Comparison of ENCODE assay signal across 1 cellular context in the genomic region with DNA sequence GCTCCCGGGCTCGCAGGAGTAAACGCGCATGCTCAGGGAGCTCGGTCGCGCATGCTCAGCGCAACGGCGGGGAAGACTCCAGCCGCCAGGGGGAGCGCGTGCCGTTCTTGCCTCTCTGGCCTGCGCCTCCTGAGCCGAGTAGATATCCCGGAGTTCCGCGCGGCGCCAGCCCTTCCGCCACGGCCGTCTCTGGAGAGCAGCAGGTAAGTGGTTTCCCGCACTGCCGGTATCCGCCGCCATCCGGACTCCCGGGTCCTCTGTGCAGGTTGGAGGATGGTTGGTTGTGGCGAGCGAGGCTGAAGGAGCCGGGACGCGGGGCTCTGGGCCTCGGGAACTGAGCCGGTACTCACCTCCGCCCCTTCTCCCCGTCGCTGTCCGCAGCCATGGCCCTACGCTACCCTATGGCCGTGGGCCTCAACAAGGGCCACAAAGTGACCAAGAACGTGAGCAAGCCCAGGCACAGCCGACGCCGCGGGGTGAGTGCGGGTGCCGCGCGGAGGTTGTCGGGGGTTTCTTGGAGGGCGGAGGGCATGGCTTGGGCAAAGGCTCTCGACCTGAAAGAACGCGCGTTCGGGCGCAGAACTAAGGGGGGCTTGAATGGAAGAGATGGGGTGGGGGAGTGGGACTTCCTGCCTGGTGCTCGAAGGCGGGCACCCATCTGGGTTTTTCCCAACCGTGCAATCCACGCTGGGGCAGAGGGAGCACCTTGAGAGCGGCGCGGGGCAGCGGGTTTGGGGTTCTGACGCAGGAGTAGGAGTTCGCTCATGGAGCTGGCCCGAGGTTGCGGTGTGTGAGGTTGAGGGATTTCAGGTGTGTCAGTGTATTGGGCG.
TF ChIP-seq lines count a peak whose summit lies in the region.

A gene (plus strand): TSS at position 171 of the 830 bp plus-strand sequence. CDS start 213 bp downstream, at position 384.

TF ChIP-seq in HepG2, 621 proteins besides CTCF, POLR2A, EP300 and RAD21 (continued from another document and continues in another):
- TF ChIP-seq, protein P1, sequence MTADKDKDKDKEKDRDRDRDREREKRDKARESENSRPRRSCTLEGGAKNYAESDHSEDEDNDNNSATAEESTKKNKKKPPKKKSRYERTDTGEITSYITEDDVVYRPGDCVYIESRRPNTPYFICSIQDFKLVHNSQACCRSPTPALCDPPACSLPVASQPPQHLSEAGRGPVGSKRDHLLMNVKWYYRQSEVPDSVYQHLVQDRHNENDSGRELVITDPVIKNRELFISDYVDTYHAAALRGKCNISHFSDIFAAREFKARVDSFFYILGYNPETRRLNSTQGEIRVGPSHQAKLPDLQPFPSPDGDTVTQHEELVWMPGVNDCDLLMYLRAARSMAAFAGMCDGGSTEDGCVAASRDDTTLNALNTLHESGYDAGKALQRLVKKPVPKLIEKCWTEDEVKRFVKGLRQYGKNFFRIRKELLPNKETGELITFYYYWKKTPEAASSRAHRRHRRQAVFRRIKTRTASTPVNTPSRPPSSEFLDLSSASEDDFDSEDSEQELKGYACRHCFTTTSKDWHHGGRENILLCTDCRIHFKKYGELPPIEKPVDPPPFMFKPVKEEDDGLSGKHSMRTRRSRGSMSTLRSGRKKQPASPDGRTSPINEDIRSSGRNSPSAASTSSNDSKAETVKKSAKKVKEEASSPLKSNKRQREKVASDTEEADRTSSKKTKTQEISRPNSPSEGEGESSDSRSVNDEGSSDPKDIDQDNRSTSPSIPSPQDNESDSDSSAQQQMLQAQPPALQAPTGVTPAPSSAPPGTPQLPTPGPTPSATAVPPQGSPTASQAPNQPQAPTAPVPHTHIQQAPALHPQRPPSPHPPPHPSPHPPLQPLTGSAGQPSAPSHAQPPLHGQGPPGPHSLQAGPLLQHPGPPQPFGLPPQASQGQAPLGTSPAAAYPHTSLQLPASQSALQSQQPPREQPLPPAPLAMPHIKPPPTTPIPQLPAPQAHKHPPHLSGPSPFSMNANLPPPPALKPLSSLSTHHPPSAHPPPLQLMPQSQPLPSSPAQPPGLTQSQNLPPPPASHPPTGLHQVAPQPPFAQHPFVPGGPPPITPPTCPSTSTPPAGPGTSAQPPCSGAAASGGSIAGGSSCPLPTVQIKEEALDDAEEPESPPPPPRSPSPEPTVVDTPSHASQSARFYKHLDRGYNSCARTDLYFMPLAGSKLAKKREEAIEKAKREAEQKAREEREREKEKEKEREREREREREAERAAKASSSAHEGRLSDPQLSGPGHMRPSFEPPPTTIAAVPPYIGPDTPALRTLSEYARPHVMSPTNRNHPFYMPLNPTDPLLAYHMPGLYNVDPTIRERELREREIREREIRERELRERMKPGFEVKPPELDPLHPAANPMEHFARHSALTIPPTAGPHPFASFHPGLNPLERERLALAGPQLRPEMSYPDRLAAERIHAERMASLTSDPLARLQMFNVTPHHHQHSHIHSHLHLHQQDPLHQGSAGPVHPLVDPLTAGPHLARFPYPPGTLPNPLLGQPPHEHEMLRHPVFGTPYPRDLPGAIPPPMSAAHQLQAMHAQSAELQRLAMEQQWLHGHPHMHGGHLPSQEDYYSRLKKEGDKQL (CRISPR knock-in tag; IDR thresholded peaks at IDR 0.05; ENCODE audit: low read depth) = no peak
- TF ChIP-seq, protein P2, sequence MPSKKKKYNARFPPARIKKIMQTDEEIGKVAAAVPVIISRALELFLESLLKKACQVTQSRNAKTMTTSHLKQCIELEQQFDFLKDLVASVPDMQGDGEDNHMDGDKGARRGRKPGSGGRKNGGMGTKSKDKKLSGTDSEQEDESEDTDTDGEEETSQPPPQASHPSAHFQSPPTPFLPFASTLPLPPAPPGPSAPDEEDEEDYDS (CRISPR knock-in tag; IDR thresholded peaks at IDR 0.05) = peak; percentile 93
- TF ChIP-seq ZNF879 (CRISPR knock-in tag; IDR thresholded peaks at IDR 0.05) (peak; percentile 34; the same call in 1 of the 2 replicates), ZBTB1 (CRISPR knock-in tag; IDR thresholded peaks at IDR 0.05; ENCODE audit: borderline replicate concordance) (no peak), YY1 (IDR thresholded peaks at IDR 0.05; ENCODE audit: insufficient read depth, insufficient replicate concordance, low read depth, low read length) (peak; percentile 77), ZBTB38 (CRISPR knock-in tag; IDR thresholded peaks at IDR 0.05) (peak; percentile 89; the same call in 1 of the 2 replicates), NAIF1 (CRISPR knock-in tag; IDR thresholded peaks at IDR 0.05; ENCODE audit: borderline replicate concordance) (no peak), HNF4G (IDR thresholded peaks at IDR 0.05; ENCODE audit: borderline replicate concordance, low read depth, low read length) (no peak), HNF4G (CRISPR knock-in tag; IDR thresholded peaks at IDR 0.05; ENCODE audit: borderline replicate concordance, low read depth) (peak; percentile 64; the same call in 1 of the 2 replicates), SATB2 (CRISPR knock-in tag; IDR thresholded peaks at IDR 0.05) (peak; percentile 57; the same call in 1 of the 2 replicates), NFE2L2 (IDR thresholded peaks at IDR 0.05; ENCODE audit: low read length) (no peak), GFI1 (CRISPR knock-in tag; IDR thresholded peaks at IDR 0.05; ENCODE audit: borderline replicate concordance) (no peak; the same call in 1 of the 2 replicates), ISX (CRISPR knock-in tag; conservative IDR thresholded peaks at IDR 0.05) (0 out of 2 replicates have a peak, but pooled peaks have one; percentile 32), ZNF326 (CRISPR knock-in tag; IDR thresholded peaks at IDR 0.05; ENCODE audit: borderline replicate concordance) (no peak), ZNF430 (CRISPR knock-in tag; IDR thresholded peaks at IDR 0.05) (peak; percentile 77; the same call in 1 of the 2 replicates), EEA1 (CRISPR knock-in tag; IDR thresholded peaks at IDR 0.05; ENCODE audit: borderline replicate concordance) (peak; percentile 83; the same call in 1 of the 2 replicates), MED13 (CRISPR knock-in tag; IDR thresholded peaks at IDR 0.05) (peak; percentile 49; the same call in 1 of the 2 replicates), MZF1 (CRISPR knock-in tag; IDR thresholded peaks at IDR 0.05; ENCODE audit: borderline replicate concordance) (no peak), RFXAP (CRISPR knock-in tag; IDR thresholded peaks at IDR 0.05; ENCODE audit: borderline replicate concordance) (peak; percentile 84), ZBTB7A (CRISPR knock-in tag; IDR thresholded peaks at IDR 0.05) (no peak; the same call in 1 of the 2 replicates), DMAP1 (CRISPR knock-in tag; IDR thresholded peaks at IDR 0.05) (peak; percentile 93), HCFC1 (IDR thresholded peaks at IDR 0.05; ENCODE audit: low read depth, low read length) (peak; percentile 56; the same call in 1 of the 2 replicates), HNRNPL (IDR thresholded peaks at IDR 0.05; ENCODE audit: low read depth, low read length) (peak; percentile 67), HNRNPK (IDR thresholded peaks at IDR 0.05; ENCODE audit: low read depth, low read length, poor library complexity, severe bottlenecking) (no peak), NKX3-1 (CRISPR knock-in tag; IDR thresholded peaks at IDR 0.05) (peak; percentile 81; the same call in 1 of the 2 replicates), SNRNP70 (IDR thresholded peaks at IDR 0.05; ENCODE audit: low read depth, low read length) (no peak), MTA1 (CRISPR knock-in tag; IDR thresholded peaks at IDR 0.05; ENCODE audit: borderline replicate concordance) (no peak; the same call in 1 of the 2 replicates), ZNF644 (CRISPR knock-in tag; IDR thresholded peaks at IDR 0.05; ENCODE audit: low read depth) (no peak), ZFP62 (CRISPR knock-in tag; IDR thresholded peaks at IDR 0.05) (no peak), STAG1 (CRISPR knock-in tag; IDR thresholded peaks at IDR 0.05) (peak; percentile 50), ZNF557 (CRISPR knock-in tag; IDR thresholded peaks at IDR 0.05) (no peak), ZMYM2 (CRISPR knock-in tag; IDR thresholded peaks at IDR 0.05) (no peak), ZNF451 (CRISPR knock-in tag; IDR thresholded peaks at IDR 0.05) (peak; percentile 80), ZNF589 (CRISPR knock-in tag; conservative IDR thresholded peaks at IDR 0.05) (peak; percentile 84; the same call in 1 of the 2 replicates), SPEN (CRISPR knock-in tag; IDR thresholded peaks at IDR 0.05; ENCODE audit: low read depth) (peak; percentile 99), RBM39 (IDR thresholded peaks at IDR 0.05; ENCODE audit: low read depth, low read length, poor library complexity, severe bottlenecking) (peak; percentile 98), CC2D1A (CRISPR knock-in tag; IDR thresholded peaks at IDR 0.05) (peak; percentile 94), ZNF235 (CRISPR knock-in tag; IDR thresholded peaks at IDR 0.05; ENCODE audit: borderline replicate concordance) (no peak), MEIS2 (CRISPR knock-in tag; IDR thresholded peaks at IDR 0.05) (peak; percentile 90), ZNF7 (CRISPR knock-in tag; IDR thresholded peaks at IDR 0.05) (no peak)
- TF ChIP-seq, protein P3, sequence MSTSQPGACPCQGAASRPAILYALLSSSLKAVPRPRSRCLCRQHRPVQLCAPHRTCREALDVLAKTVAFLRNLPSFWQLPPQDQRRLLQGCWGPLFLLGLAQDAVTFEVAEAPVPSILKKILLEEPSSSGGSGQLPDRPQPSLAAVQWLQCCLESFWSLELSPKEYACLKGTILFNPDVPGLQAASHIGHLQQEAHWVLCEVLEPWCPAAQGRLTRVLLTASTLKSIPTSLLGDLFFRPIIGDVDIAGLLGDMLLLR (CRISPR knock-in tag; IDR thresholded peaks at IDR 0.05) = no peak; the same call in 1 of the 2 replicates
- TF ChIP-seq, protein P4, sequence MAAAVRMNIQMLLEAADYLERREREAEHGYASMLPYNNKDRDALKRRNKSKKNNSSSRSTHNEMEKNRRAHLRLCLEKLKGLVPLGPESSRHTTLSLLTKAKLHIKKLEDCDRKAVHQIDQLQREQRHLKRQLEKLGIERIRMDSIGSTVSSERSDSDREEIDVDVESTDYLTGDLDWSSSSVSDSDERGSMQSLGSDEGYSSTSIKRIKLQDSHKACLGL (CRISPR knock-in tag; IDR thresholded peaks at IDR 0.05) = peak; percentile 85
- TF ChIP-seq, protein P5, sequence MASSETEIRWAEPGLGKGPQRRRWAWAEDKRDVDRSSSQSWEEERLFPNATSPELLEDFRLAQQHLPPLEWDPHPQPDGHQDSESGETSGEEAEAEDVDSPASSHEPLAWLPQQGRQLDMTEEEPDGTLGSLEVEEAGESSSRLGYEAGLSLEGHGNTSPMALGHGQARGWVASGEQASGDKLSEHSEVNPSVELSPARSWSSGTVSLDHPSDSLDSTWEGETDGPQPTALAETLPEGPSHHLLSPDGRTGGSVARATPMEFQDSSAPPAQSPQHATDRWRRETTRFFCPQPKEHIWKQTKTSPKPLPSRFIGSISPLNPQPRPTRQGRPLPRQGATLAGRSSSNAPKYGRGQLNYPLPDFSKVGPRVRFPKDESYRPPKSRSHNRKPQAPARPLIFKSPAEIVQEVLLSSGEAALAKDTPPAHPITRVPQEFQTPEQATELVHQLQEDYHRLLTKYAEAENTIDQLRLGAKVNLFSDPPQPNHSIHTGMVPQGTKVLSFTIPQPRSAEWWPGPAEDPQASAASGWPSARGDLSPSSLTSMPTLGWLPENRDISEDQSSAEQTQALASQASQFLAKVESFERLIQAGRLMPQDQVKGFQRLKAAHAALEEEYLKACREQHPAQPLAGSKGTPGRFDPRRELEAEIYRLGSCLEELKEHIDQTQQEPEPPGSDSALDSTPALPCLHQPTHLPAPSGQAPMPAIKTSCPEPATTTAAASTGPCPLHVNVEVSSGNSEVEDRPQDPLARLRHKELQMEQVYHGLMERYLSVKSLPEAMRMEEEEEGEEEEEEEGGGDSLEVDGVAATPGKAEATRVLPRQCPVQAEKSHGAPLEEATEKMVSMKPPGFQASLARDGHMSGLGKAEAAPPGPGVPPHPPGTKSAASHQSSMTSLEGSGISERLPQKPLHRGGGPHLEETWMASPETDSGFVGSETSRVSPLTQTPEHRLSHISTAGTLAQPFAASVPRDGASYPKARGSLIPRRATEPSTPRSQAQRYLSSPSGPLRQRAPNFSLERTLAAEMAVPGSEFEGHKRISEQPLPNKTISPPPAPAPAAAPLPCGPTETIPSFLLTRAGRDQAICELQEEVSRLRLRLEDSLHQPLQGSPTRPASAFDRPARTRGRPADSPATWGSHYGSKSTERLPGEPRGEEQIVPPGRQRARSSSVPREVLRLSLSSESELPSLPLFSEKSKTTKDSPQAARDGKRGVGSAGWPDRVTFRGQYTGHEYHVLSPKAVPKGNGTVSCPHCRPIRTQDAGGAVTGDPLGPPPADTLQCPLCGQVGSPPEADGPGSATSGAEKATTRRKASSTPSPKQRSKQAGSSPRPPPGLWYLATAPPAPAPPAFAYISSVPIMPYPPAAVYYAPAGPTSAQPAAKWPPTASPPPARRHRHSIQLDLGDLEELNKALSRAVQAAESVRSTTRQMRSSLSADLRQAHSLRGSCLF (CRISPR knock-in tag; IDR thresholded peaks at IDR 0.05; ENCODE audit: borderline replicate concordance) = peak; percentile 77; the same call in 1 of the 2 replicates
- TF ChIP-seq, protein P6, sequence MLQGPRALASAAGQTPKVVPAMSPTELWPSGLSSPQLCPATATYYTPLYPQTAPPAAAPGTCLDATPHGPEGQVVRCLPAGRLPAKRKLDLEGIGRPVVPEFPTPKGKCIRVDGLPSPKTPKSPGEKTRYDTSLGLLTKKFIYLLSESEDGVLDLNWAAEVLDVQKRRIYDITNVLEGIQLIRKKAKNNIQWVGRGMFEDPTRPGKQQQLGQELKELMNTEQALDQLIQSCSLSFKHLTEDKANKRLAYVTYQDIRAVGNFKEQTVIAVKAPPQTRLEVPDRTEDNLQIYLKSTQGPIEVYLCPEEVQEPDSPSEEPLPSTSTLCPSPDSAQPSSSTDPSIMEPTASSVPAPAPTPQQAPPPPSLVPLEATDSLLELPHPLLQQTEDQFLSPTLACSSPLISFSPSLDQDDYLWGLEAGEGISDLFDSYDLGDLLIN (CRISPR knock-in tag; IDR thresholded peaks at IDR 0.05; ENCODE audit: borderline replicate concordance) = peak; percentile 68; the same call in 1 of the 2 replicates
- TF ChIP-seq, protein P7, sequence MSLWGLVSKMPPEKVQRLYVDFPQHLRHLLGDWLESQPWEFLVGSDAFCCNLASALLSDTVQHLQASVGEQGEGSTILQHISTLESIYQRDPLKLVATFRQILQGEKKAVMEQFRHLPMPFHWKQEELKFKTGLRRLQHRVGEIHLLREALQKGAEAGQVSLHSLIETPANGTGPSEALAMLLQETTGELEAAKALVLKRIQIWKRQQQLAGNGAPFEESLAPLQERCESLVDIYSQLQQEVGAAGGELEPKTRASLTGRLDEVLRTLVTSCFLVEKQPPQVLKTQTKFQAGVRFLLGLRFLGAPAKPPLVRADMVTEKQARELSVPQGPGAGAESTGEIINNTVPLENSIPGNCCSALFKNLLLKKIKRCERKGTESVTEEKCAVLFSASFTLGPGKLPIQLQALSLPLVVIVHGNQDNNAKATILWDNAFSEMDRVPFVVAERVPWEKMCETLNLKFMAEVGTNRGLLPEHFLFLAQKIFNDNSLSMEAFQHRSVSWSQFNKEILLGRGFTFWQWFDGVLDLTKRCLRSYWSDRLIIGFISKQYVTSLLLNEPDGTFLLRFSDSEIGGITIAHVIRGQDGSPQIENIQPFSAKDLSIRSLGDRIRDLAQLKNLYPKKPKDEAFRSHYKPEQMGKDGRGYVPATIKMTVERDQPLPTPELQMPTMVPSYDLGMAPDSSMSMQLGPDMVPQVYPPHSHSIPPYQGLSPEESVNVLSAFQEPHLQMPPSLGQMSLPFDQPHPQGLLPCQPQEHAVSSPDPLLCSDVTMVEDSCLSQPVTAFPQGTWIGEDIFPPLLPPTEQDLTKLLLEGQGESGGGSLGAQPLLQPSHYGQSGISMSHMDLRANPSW (CRISPR knock-in tag; IDR thresholded peaks at IDR 0.05; ENCODE audit: borderline replicate concordance) = no peak; the same call in 1 of the 2 replicates
